Comparison of ENCODE assay signal across 12 cellular contexts in the genomic region with DNA sequence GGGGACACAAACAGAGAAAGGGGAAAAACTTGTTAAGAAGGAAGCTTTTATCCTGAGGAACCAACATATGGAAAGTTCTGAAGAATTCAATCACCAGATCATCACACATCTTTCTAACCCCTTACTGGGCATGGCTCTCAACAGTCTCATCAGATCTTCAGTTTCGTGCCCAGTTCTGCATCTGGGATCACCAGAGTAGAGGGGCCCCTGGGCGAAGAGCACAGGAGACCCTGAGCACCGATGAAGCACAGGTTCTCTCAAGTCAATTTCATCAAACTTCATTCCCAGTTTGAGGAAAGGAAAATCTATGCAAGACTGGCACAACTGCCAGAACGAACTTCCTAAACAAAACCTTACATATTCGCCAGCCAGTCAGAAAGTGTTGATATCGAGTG. TPM values are rescaled to one million over a fixed set of nuclear protein-coding genes. Genes with fewer than 3 reads are reported as not detected.
DNase-seq lines count a peak whose midpoint lies in the region; ATAC-seq and TF ChIP-seq lines count a peak whose summit lies in the region.
"Had no signal": no experiment of that assay in that cellular context is flagged by ENCODE, and none has a peak within 500 bp of the region (broad histone marks: within the 10 kb centered on the region; RNA-seq: fewer than 3 reads in every experiment).

No MANE protein-coding gene starts in this region.

- ATAC-seq in GM23338 = no peak
- no peak for ATAC-seq in central memory CD8-positive, alpha-beta T cell (replicated peaks; ENCODE audit: extremely low read depth, poor library complexity, severe bottlenecking)
- no peak for ATAC-seq in sciatic nerve

- H4K20me1 ChIP-seq in GM23338 (replicated peaks; ENCODE audit: insufficient read depth) = peaks cover 73% of the 10 kb centered on the region

- no peak overlapping the region for H3K4me3 Mint-ChIP-seq in activated T-cell treated with anti-CD3 and anti-CD28 coated beads, Interleukin-2, amount 50 U/mL, for 24 hours
- H3K4me3 Mint-ChIP-seq in GM23338 = no peak overlapping the region; the same call in 2 of the 3 replicates
- peak overlapping the region; percentile 71 for H3K4me3 Mint-ChIP-seq in central memory CD8-positive, alpha-beta T cell

- no peak overlapping the region for H2AFZ ChIP-seq in GM23338

- H3K36me3 ChIP-seq in GM23338 (ENCODE audit: insufficient read depth) = peaks cover 72% of the 10 kb centered on the region
- H3K36me3 ChIP-seq in BE2C = peaks cover 91% of the 10 kb centered on the region

- H3K27ac ChIP-seq in GM23338 (ENCODE audit: low read depth) = peak overlapping the region; percentile 74

- TF ChIP-seq CTCF in GM23338 (conservative IDR thresholded peaks at IDR 0.05; ENCODE audit: low read depth in 2 of 2) (no peak), BE2C (IDR thresholded peaks at IDR 0.05; ENCODE audit: low read depth, low read length) (no peak)

- H3F3A ChIP-seq in GM23338 (replicated peaks; ENCODE audit: low read depth) = peaks cover 81% of the 10 kb centered on the region

- H3K79me2 ChIP-seq in GM23338 (replicated peaks; ENCODE audit: insufficient read depth) = peaks cover 55% of the 10 kb centered on the region

- no peaks in the 10 kb centered on the region for H3K9me2 ChIP-seq in GM23338 (ENCODE audit: insufficient read depth)

- H3K4me1 ChIP-seq in GM23338 (ENCODE audit: insufficient read depth) (peaks cover 25% of the 10 kb centered on the region), BE2C (no peaks in the 10 kb centered on the region)

- H3K27me3 ChIP-seq in GM23338 (ENCODE audit: insufficient read depth) = no peaks in the 10 kb centered on the region
- H3K27me3 ChIP-seq in BE2C = no peaks in the 10 kb centered on the region
- H3K27me3 ChIP-seq: body of pancreas had no signal

- intact Hi-C loops in sciatic nerve (cut with DNase I) = no loop called here

- H3K36me3 Mint-ChIP-seq in activated T-cell treated with anti-CD3 and anti-CD28 coated beads, Interleukin-2, amount 50 U/mL, for 24 hours (ENCODE audit: low read depth) = peaks cover 96% of the 10 kb centered on the region
- H3K36me3 Mint-ChIP-seq in GM23338 (ENCODE audit: low read depth) = peaks cover 96% of the 10 kb centered on the region
- peaks cover 95% of the 10 kb centered on the region for H3K36me3 Mint-ChIP-seq in central memory CD8-positive, alpha-beta T cell (ENCODE audit: insufficient read depth)

- H3K4me2 ChIP-seq in GM23338 = no peak overlapping the region

- H3K9me3 ChIP-seq in BE2C = no peaks in the 10 kb centered on the region
- H3K9me3 ChIP-seq: body of pancreas had no signal

- H3K4me3 ChIP-seq in GM23338 = no peak overlapping the region
- H3K4me3 ChIP-seq in BE2C (ENCODE audit: low read depth, low read length) = no peak overlapping the region
- H3K4me3 ChIP-seq: body of pancreas had no signal

- H3K9me3 Mint-ChIP-seq in activated T-cell treated with anti-CD3 and anti-CD28 coated beads, Interleukin-2, amount 50 U/mL, for 24 hours = no peaks in the 10 kb centered on the region
- H3K9me3 Mint-ChIP-seq in GM23338 = no peaks in the 10 kb centered on the region
- H3K9me3 Mint-ChIP-seq in central memory CD8-positive, alpha-beta T cell = no peaks in the 10 kb centered on the region
- H3K9me3 Mint-ChIP-seq: activated T-cell treated with anti-CD3 and anti-CD28 coated beads, Interleukin-2, amount 50 U/mL, for 4 hours had no signal

- DNase-seq in activated T-cell treated with anti-CD3 and anti-CD28 coated beads, Interleukin-2, amount 50 U/mL, for 24 hours = no peak
- no peak for DNase-seq in activated T-cell treated with anti-CD3 and anti-CD28 coated beads, Interleukin-2, amount 50 U/mL, for 48 hours
- no peak for DNase-seq in GM23338 (ENCODE audit: low spot score)
- DNase-seq in central memory CD8-positive, alpha-beta T cell (ENCODE audit: low spot score in 2 of 2) = no peak
- DNase-seq in sciatic nerve (ENCODE audit: low spot score) = peak; percentile 12
- no peak for DNase-seq in BE2C
- DNase-seq in NCI-H2171 treated with DMSO at 0.1 percent for 48 hours (lab: John Stamatoyannopoulos, UW) = no peak
- no peak for DNase-seq in activated gamma-delta T cell (lab: John Stamatoyannopoulos, UW)
- DNase-seq: NCI-H1105 treated with DMSO at 0.1 percent for 48 hours had no signal

- H3K4me1 Mint-ChIP-seq in activated T-cell treated with anti-CD3 and anti-CD28 coated beads, Interleukin-2, amount 50 U/mL, for 24 hours (ENCODE audit: low read depth) = peaks cover 95% of the 10 kb centered on the region
- peaks cover 48% of the 10 kb centered on the region for H3K4me1 Mint-ChIP-seq in GM23338
- H3K4me1 Mint-ChIP-seq in central memory CD8-positive, alpha-beta T cell = peaks cover 88% of the 10 kb centered on the region

- no peaks in the 10 kb centered on the region for H3K27me3 Mint-ChIP-seq in activated T-cell treated with anti-CD3 and anti-CD28 coated beads, Interleukin-2, amount 50 U/mL, for 24 hours
- peaks cover 27% of the 10 kb centered on the region for H3K27me3 Mint-ChIP-seq in GM23338 (ENCODE audit: insufficient read depth, low read depth, poor library complexity)
- H3K27me3 Mint-ChIP-seq in central memory CD8-positive, alpha-beta T cell = no peaks in the 10 kb centered on the region

- H3K27ac Mint-ChIP-seq in activated T-cell treated with anti-CD3 and anti-CD28 coated beads, Interleukin-2, amount 50 U/mL, for 24 hours = peak overlapping the region; percentile 93
- no peak overlapping the region for H3K27ac Mint-ChIP-seq in GM23338
- H3K27ac Mint-ChIP-seq in central memory CD8-positive, alpha-beta T cell (ENCODE audit: low read depth) = peak overlapping the region; percentile 89

TF ChIP-seq in GM23338, 12 proteins besides CTCF, POLR2A, EP300 and RAD21 (continues in another document):
- TF ChIP-seq, protein P1, sequence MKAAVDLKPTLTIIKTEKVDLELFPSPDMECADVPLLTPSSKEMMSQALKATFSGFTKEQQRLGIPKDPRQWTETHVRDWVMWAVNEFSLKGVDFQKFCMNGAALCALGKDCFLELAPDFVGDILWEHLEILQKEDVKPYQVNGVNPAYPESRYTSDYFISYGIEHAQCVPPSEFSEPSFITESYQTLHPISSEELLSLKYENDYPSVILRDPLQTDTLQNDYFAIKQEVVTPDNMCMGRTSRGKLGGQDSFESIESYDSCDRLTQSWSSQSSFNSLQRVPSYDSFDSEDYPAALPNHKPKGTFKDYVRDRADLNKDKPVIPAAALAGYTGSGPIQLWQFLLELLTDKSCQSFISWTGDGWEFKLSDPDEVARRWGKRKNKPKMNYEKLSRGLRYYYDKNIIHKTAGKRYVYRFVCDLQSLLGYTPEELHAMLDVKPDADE (IDR thresholded peaks at IDR 0.05) = no peak

RNA-seq across cellular contexts. Expression of a gene that starts 8.5 kb away (rescaled TPM):
- 3.9 and 4.4 TPM in 2 replicates for total RNA-seq in GM23338 (2014; rRNA removed; shearing (Covaris generic))
- polyA plus RNA-seq in GM23338 (2016; fragmentation: Nextera tagmentation; extraction: Ambion mirVana) = 1.5 and 2.8 TPM in 2 replicates
- total RNA-seq in sciatic nerve = 8.1 TPM
- 3.9 TPM for polyA plus RNA-seq in BE2C (2012; ENCODE audit: insufficient read depth, insufficient read length, low read depth)

RNA-seq across cellular contexts. Expression of a gene that starts 10.0 kb away (rescaled TPM):
- 235 and 252 TPM in 2 replicates for total RNA-seq in GM23338 (2014; rRNA removed; shearing (Covaris generic))
- 76.9 and 82.9 TPM in 2 replicates for polyA plus RNA-seq in GM23338 (2016; fragmentation: Nextera tagmentation; extraction: Ambion mirVana)
- total RNA-seq in sciatic nerve = 366 TPM
- 276 TPM for polyA plus RNA-seq in BE2C (2012; ENCODE audit: insufficient read depth, insufficient read length, low read depth)

RNA-seq across cellular contexts. Expression of a gene that starts 24.4 kb away (rescaled TPM):
- 30.1 and 34.4 TPM in 2 replicates for total RNA-seq in GM23338 (2014; rRNA removed; shearing (Covaris generic))
- polyA plus RNA-seq in GM23338 (2016; fragmentation: Nextera tagmentation; extraction: Ambion mirVana) = 50.4 and 60.5 TPM in 2 replicates
- 39.7 TPM for total RNA-seq in sciatic nerve
- 5.8 TPM for polyA plus RNA-seq in BE2C (2012; ENCODE audit: insufficient read depth, insufficient read length, low read depth)
- total RNA-seq: SK-MEL-5 had no signal

RNA-seq across cellular contexts. Expression of a gene that starts 34.7 kb away (rescaled TPM):
- total RNA-seq in GM23338 (2014; rRNA removed; shearing (Covaris generic)) = 32.3 and 42.6 TPM in 2 replicates
- 9.9 and 11.2 TPM in 2 replicates for polyA plus RNA-seq in GM23338 (2016; fragmentation: Nextera tagmentation; extraction: Ambion mirVana)
- 18.0 TPM for total RNA-seq in sciatic nerve
- polyA plus RNA-seq in BE2C (2012; ENCODE audit: insufficient read depth, insufficient read length, low read depth) = 12.6 TPM

RNA-seq across cellular contexts. Expression of a gene that starts 42.1 kb away (rescaled TPM):
- total RNA-seq in GM23338 (2014; rRNA removed; shearing (Covaris generic)) = 38.9 and 45.2 TPM in 2 replicates
- polyA plus RNA-seq in GM23338 (2016; fragmentation: Nextera tagmentation; extraction: Ambion mirVana) = 27.2 and 31.6 TPM in 2 replicates
- total RNA-seq in sciatic nerve = 17.7 TPM
- 45.7 TPM for polyA plus RNA-seq in BE2C (2012; ENCODE audit: insufficient read depth, insufficient read length, low read depth)
